In genomic region chr1:869499-870244, GRCh38 we compare ENCODE assay signal across 8 cellular contexts. TPM values are rescaled to one million over a fixed set of nuclear protein-coding genes. Genes with fewer than 3 reads are reported as not detected.
DNase-seq lines count a peak whose midpoint lies in the region; TF ChIP-seq lines count a peak whose summit lies in the region.

No MANE protein-coding gene starts in this region.

- no peak overlapping the region for H2BK5ac ChIP-seq in mesendoderm (ENCODE audit: low read length)

- DNase-seq in A172 (ENCODE audit: low spot score) (peak; percentile 13), NCI-H526 treated with DMSO at 0.1 percent for 48 hours (lab: John Stamatoyannopoulos, UW) (peak; percentile 72), dorsolateral prefrontal cortex (peak in 8 of 10 donors; percentile 16 to 83 (median 56)), mesendoderm (peak; percentile 33), NCI-H1048 (lab: John Stamatoyannopoulos, UW) (no peak)
- peak; percentile 84 for DNase-seq in activated CD4-positive, alpha-beta memory T cell treated with anti-CD3 and anti-CD28 coated beads, Interleukin-2, amount 10 ng/mL, durations not matched to agents 7 days and 5 days
- DNase-seq in stimulated activated CD8-positive, alpha-beta memory T cell treated with anti-CD3 and anti-CD28 coated beads, Interleukin-15, amount 100 ng/mL, for 48 hours (ENCODE audit: low read depth in 2 of 2): peak; percentile 71

- H4K8ac ChIP-seq in mesendoderm (ENCODE audit: low read depth, low read length): no peak overlapping the region

- H3K27me3 ChIP-seq in dorsolateral prefrontal cortex (no peaks in the 10 kb centered on the region), mesendoderm (ENCODE audit: insufficient read depth, low read length, poor library complexity) (no peaks in the 10 kb centered on the region)

- H2AK5ac ChIP-seq in mesendoderm (ENCODE audit: low read length): no peak overlapping the region

- H3K4ac ChIP-seq in mesendoderm (ENCODE audit: low read depth, low read length): no peak overlapping the region

- POLR2A ChIA-PET in activated CD4-positive, alpha-beta memory T cell treated with anti-CD3 and anti-CD28 coated beads, Interleukin-2, amount 10 ng/mL, durations not matched to agents 7 days and 5 days (lab: Charles Lee): no interaction called here

- H3K9ac ChIP-seq in mesendoderm (ENCODE audit: low read length): no peak overlapping the region

- H3K18ac ChIP-seq in mesendoderm (ENCODE audit: low read length): no peak overlapping the region

- no peaks in the 10 kb centered on the region for H3K36me3 Mint-ChIP-seq in activated CD4-positive, alpha-beta memory T cell treated with anti-CD3 and anti-CD28 coated beads, Interleukin-2, amount 10 ng/mL, durations not matched to agents 7 days and 5 days (ENCODE audit: low read depth)

- H3K27ac ChIP-seq in dorsolateral prefrontal cortex (no peak overlapping the region), mesendoderm (ENCODE audit: low read depth, low read length) (no peak overlapping the region)

- peaks cover 31% of the 10 kb centered on the region for H3K27me3 Mint-ChIP-seq in activated CD4-positive, alpha-beta memory T cell treated with anti-CD3 and anti-CD28 coated beads, Interleukin-2, amount 10 ng/mL, durations not matched to agents 7 days and 5 days

- WGBS in mesendoderm (ENCODE audit: extremely low coverage, insufficient coverage, low lambda C conversion rate): no CpG with 5 or more reads among the region's 55 CpGs

- no peaks in the 10 kb centered on the region for H3K36me3 ChIP-seq in mesendoderm (ENCODE audit: control insufficient read depth, insufficient read depth, low read length)

- peaks cover 10% of the 10 kb centered on the region for H3K4me1 Mint-ChIP-seq in activated CD4-positive, alpha-beta memory T cell treated with anti-CD3 and anti-CD28 coated beads, Interleukin-2, amount 10 ng/mL, durations not matched to agents 7 days and 5 days

- H3K56ac ChIP-seq in mesendoderm (ENCODE audit: low read length): no peak overlapping the region

- no peaks in the 10 kb centered on the region for H3K4me1 ChIP-seq in mesendoderm (ENCODE audit: control insufficient read depth, low read depth, low read length)

- H3K23ac ChIP-seq in mesendoderm (ENCODE audit: low read length): no peak overlapping the region

- H3K4me2 ChIP-seq in mesendoderm (ENCODE audit: low read length): no peak overlapping the region

- peak; percentile 90 for TF ChIP-seq CTCF in GM12875 (IDR thresholded peaks at IDR 0.05; ENCODE audit: borderline replicate concordance, insufficient read depth, low read depth, low read length)
- peak; percentile 13 to 88 (median 72) for TF ChIP-seq CTCF in dorsolateral prefrontal cortex (IDR thresholded peaks at IDR 0.05 in 54 of 56, conservative IDR thresholded peaks at IDR 0.05 in 2 of 56; ENCODE audit: low read depth in 1 of 56, partially characterized antibody in 56 of 56)

- H4K5ac ChIP-seq in mesendoderm (ENCODE audit: low read length): no peak overlapping the region

- H3K79me1 ChIP-seq in mesendoderm (ENCODE audit: low read length): no peaks in the 10 kb centered on the region

- H3K4me3 Mint-ChIP-seq in activated CD4-positive, alpha-beta memory T cell treated with anti-CD3 and anti-CD28 coated beads, Interleukin-2, amount 10 ng/mL, durations not matched to agents 7 days and 5 days: no peak overlapping the region

- H3K79me2 ChIP-seq in mesendoderm (ENCODE audit: control insufficient read depth, insufficient read depth, low read length): no peaks in the 10 kb centered on the region

- intact Hi-C loops in dorsolateral prefrontal cortex (cut with DNase I): no loop called here

- H3K4me3 ChIP-seq in GM12875 (ENCODE audit: low read depth, low read length): no peak overlapping the region
- peak overlapping the region in 58 of 59 donors; percentile 26 to 67 (median 53) for H3K4me3 ChIP-seq in dorsolateral prefrontal cortex
- H3K4me3 ChIP-seq in mesendoderm (ENCODE audit: low read length): no peak overlapping the region

- no peaks in the 10 kb centered on the region for H3K9me3 Mint-ChIP-seq in activated CD4-positive, alpha-beta memory T cell treated with anti-CD3 and anti-CD28 coated beads, Interleukin-2, amount 10 ng/mL, durations not matched to agents 7 days and 5 days

- no peak overlapping the region for H3K27ac Mint-ChIP-seq in activated CD4-positive, alpha-beta memory T cell treated with anti-CD3 and anti-CD28 coated beads, Interleukin-2, amount 10 ng/mL, durations not matched to agents 7 days and 5 days

- H2BK15ac ChIP-seq in mesendoderm (replicated peaks; ENCODE audit: low read depth): no peak overlapping the region

- CTCF ChIA-PET in activated CD4-positive, alpha-beta memory T cell treated with anti-CD3 and anti-CD28 coated beads, Interleukin-2, amount 10 ng/mL, durations not matched to agents 7 days and 5 days (lab: Charles Lee): interaction anchor here (0.7 to 2.0 kb wide), 9 partner anchors 12 to 144 kb away, joined by 3 to 5 read pairs (median 4); partner anchors contain the start of gene ISG15

- no peak overlapping the region for H2BK120ac ChIP-seq in mesendoderm (ENCODE audit: low read depth, low read length)

RNA-seq across cellular contexts. Expression of gene SAMD11, which starts 54.1 kb away (rescaled TPM):
- total RNA-seq in A172 (2014; rRNA removed; shearing (Covaris generic)): 37.0 and 62.7 TPM in 2 replicates
- not detected for total RNA-seq in activated CD4-positive, alpha-beta memory T cell treated with anti-CD3 and anti-CD28 coated beads, Interleukin-2, amount 10 ng/mL, durations not matched to agents 7 days and 5 days
- total RNA-seq in dorsolateral prefrontal cortex: 10 to 100 TPM in 10 of 120 experiments, 1 to 10 TPM in 109, under 1 TPM in 1; 0.85 to 22.6 (median 4.2) TPM
- 2.7 TPM for polyA plus RNA-seq in mesendoderm (2013, experiment 1 of 2)
- polyA plus RNA-seq in mesendoderm (2013, experiment 2 of 2): 2.2 TPM

Comparison
In these comparisons a context has a peak if more than half of its experiments do, and no peak if none do; other contexts are left out.
1. H3K4me3 ChIP-seq: peak in dorsolateral prefrontal cortex (58 of 59); none in GM12875 (single experiment) and mesendoderm (single experiment).